ENCODE assay signal across 9 cellular contexts in genomic region chr6:75604294-75604693, GRCh38. TPM values are rescaled to one million over a fixed set of nuclear protein-coding genes. Genes with fewer than 3 reads are reported as not detected.
DNase-seq lines count a peak whose midpoint lies in the region; ATAC-seq, FAIRE-seq and TF ChIP-seq lines count a peak whose summit lies in the region.
"Had no signal": no experiment of that assay in that cellular context is flagged by ENCODE, and none has a peak within 500 bp of the region (broad histone marks: within the 10 kb centered on the region; RNA-seq: fewer than 3 reads in every experiment).

No MANE protein-coding gene starts in this region.

- H3K9me3 Mint-ChIP-seq in activated naive CD8-positive, alpha-beta T cell treated with anti-CD3 and anti-CD28 coated beads, Interleukin-2, amount 50 U/mL, for 24 hours, result no peaks in the 10 kb centered on the region

- H4K91ac ChIP-seq in mesenchymal stem cell (ENCODE audit: low read length), result no peak overlapping the region

- no peak overlapping the region for H3K14ac ChIP-seq in mesenchymal stem cell (ENCODE audit: low read length in 2 of 2)

- TF ChIP-seq POLR2A in HepG2 (IDR thresholded peaks at IDR 0.05; ENCODE audit: insufficient read depth in 1 of 2, low read depth in 2 of 2, low read length in 2 of 2) (no peak), right lobe of liver (IDR thresholded peaks at IDR 0.05) (no peak)

- no peaks in the 10 kb centered on the region for H3K27me3 Mint-ChIP-seq in activated naive CD8-positive, alpha-beta T cell treated with anti-CD3 and anti-CD28 coated beads, Interleukin-2, amount 50 U/mL, for 24 hours

- no peak overlapping the region for H2BK15ac ChIP-seq in mesenchymal stem cell (ENCODE audit: low read depth, poor library complexity, severe bottlenecking)

- CTCF ChIA-PET in HepG2 (lab: Yijun Ruan, JAX; ENCODE audit: low intra/inter-chr PET ratio, low total read pairs), result no interaction called here

- peaks cover 39% of the 10 kb centered on the region for H4K20me1 ChIP-seq in HepG2 (ENCODE audit: insufficient read depth, low read length)

- DNase-seq in HepG2 (ENCODE audit: low spot score) (no peak), right lobe of liver (no peak), mesenchymal stem cell (no peak), anterior cingulate cortex (lab: John Stamatoyannopoulos, UW) (no peak), substantia nigra (lab: John Stamatoyannopoulos, UW) (no peak), ecto neural progenitor cell (ENCODE audit: low spot score) (no peak), EL (no peak)
- DNase-seq in activated naive CD8-positive, alpha-beta T cell treated with anti-CD3 and anti-CD28 coated beads, Interleukin-2, amount 50 U/mL, for 24 hours, result no peak
- DNase-seq: stimulated activated CD4-positive, alpha-beta T cell treated with anti-CD3 and anti-CD28 coated beads, Interleukin-4, amount 100 ng/mL, for 24 hours had no signal

- no peak overlapping the region for H4K8ac ChIP-seq in mesenchymal stem cell (ENCODE audit: low read length)

- in situ Hi-C loops in HepG2 (cut with HindIII; ENCODE audit: extremely low pct_ligation_motif_present, low pct_unique_long_range_greater_than_20kb), result no loop called here

- no peak for TF ChIP-seq EP300 in HepG2 (IDR thresholded peaks at IDR 0.05; ENCODE audit: low read depth in 2 of 2, low read length in 2 of 2)
- no peak for TF ChIP-seq EP300 in HepG2 (CRISPR knock-in tag; IDR thresholded peaks at IDR 0.05; ENCODE audit: borderline replicate concordance)

- H2AFZ ChIP-seq in HepG2 (ENCODE audit: low read length) (no peak overlapping the region), mesenchymal stem cell (ENCODE audit: low read depth, low read length) (no peak overlapping the region)

- peak overlapping the region; percentile 99 for H3K9ac ChIP-seq in HepG2 (ENCODE audit: insufficient read depth, low read depth, low read length)
- H3K9ac ChIP-seq in mesenchymal stem cell (ENCODE audit: low read length), result peak overlapping the region; percentile 100

- no peaks in the 10 kb centered on the region for H3K9me3 ChIP-seq in HepG2 (ENCODE audit: low read length)
- no peaks in the 10 kb centered on the region for H3K9me3 ChIP-seq in right lobe of liver
- H3K9me3 ChIP-seq in mesenchymal stem cell (ENCODE audit: control insufficient read depth, low read length), result no peaks in the 10 kb centered on the region

- TF ChIP-seq RAD21 in HepG2 (CRISPR knock-in tag; IDR thresholded peaks at IDR 0.05), result no peak

- H2BK12ac ChIP-seq in mesenchymal stem cell (ENCODE audit: low read length in 2 of 2), result no peak overlapping the region

- TF ChIP-seq CTCF in HepG2 (CRISPR knock-in tag; IDR thresholded peaks at IDR 0.05) (no peak), right lobe of liver (IDR thresholded peaks at IDR 0.05) (no peak)

- H3K36me3 ChIP-seq in HepG2 (replicated peaks in 1 of 2; ENCODE audit: control insufficient read depth in 1 of 2, insufficient read depth in 2 of 2, low read length in 2 of 2) (no peaks in the 10 kb centered on the region), right lobe of liver (no peaks in the 10 kb centered on the region), mesenchymal stem cell (ENCODE audit: control insufficient read depth in 1 of 2, insufficient read depth in 2 of 2, low read depth in 1 of 2, low read length in 2 of 2) (no peaks in the 10 kb centered on the region)

- peaks cover 57% of the 10 kb centered on the region for H3K4me1 ChIP-seq in HepG2 (ENCODE audit: insufficient read depth, low read length)
- peaks cover 0 to 22% (median 7%) of the 10 kb centered on the region in 4 donors for H3K4me1 ChIP-seq in right lobe of liver
- H3K4me1 ChIP-seq in mesenchymal stem cell (ENCODE audit: control insufficient read depth, insufficient read depth, low read depth, low read length), result peaks cover 7% of the 10 kb centered on the region

- FAIRE-seq in HepG2 (lab: Jason Lieb, UNC), result no peak

- POLR2A ChIA-PET in HepG2 (lab: Yijun Ruan, JAX), result no interaction called here

- no TSS peak for BruUV-seq in HepG2 (replicated peaks; lab: Mats Ljungman, UMichigan)

- H3K27ac ChIP-seq in HepG2 (ENCODE audit: extremely low read length, insufficient read depth, low read length) (no peak overlapping the region), right lobe of liver (no peak overlapping the region), mesenchymal stem cell (ENCODE audit: low read length, poor library complexity, severe bottlenecking) (no peak overlapping the region), substantia nigra (ENCODE audit: low read depth, low read length, poor library complexity, severe bottlenecking) (no peak overlapping the region)

- H3K27me3 ChIP-seq in HepG2 (ENCODE audit: control insufficient read depth in 1 of 2, insufficient read depth in 2 of 2, low read length in 2 of 2), result no peaks in the 10 kb centered on the region; a peak in 1 of 5 replicates
- no peaks in the 10 kb centered on the region for H3K27me3 ChIP-seq in right lobe of liver
- H3K27me3 ChIP-seq in mesenchymal stem cell (ENCODE audit: control insufficient read depth in 1 of 2, insufficient read depth in 1 of 2, low read length in 2 of 2), result no peaks in the 10 kb centered on the region

- no peak for ATAC-seq in HepG2
- ATAC-seq in right lobe of liver, result no peak
- no peak for ATAC-seq in activated naive CD8-positive, alpha-beta T cell treated with anti-CD3 and anti-CD28 coated beads, Interleukin-2, amount 50 U/mL, for 24 hours

- H3K4me3 ChIP-seq in HepG2 (replicated peaks in 1 of 3; ENCODE audit: insufficient read depth in 1 of 3, low read depth in 2 of 3, low read length in 3 of 3) (peak overlapping the region; percentile 83 to 96 (median 90); a peak in 4 of 6 replicates), right lobe of liver (no peak overlapping the region), mesenchymal stem cell (ENCODE audit: insufficient read depth in 1 of 2, low read depth in 1 of 2, low read length in 2 of 2) (peak overlapping the region in 1 of 2 experiments; percentile 91)

- H3K4me2 ChIP-seq in HepG2 (ENCODE audit: low read depth, low read length) (peak overlapping the region; percentile 83), mesenchymal stem cell (ENCODE audit: low read length, poor library complexity, severe bottlenecking) (no peak overlapping the region)

- no peak overlapping the region for H3K23ac ChIP-seq in mesenchymal stem cell (ENCODE audit: low read length in 2 of 2)

- no peak overlapping the region for H3K27ac Mint-ChIP-seq in activated naive CD8-positive, alpha-beta T cell treated with anti-CD3 and anti-CD28 coated beads, Interleukin-2, amount 50 U/mL, for 24 hours

- H3K4me3 Mint-ChIP-seq in activated naive CD8-positive, alpha-beta T cell treated with anti-CD3 and anti-CD28 coated beads, Interleukin-2, amount 50 U/mL, for 24 hours, result peak overlapping the region; percentile 98

- H2AK5ac ChIP-seq in mesenchymal stem cell (ENCODE audit: low read length, severe bottlenecking), result no peak overlapping the region

- 90% methylated on average over 16 of the region's 16 CpGs for WGBS in HepG2 (ENCODE audit: low lambda C conversion rate)
- WGBS in right lobe of liver (ENCODE audit: insufficient coverage, low coverage, low lambda C conversion rate, missing lambda C conversion rate), result 91% methylated on average over 14 of the region's 16 CpGs
- WGBS in mesenchymal stem cell, result 99% methylated on average over 15 of the region's 16 CpGs

- peaks cover 82% of the 10 kb centered on the region for H3K79me2 ChIP-seq in HepG2 (ENCODE audit: insufficient read depth, low read length)

- H3K4me1 Mint-ChIP-seq in activated naive CD8-positive, alpha-beta T cell treated with anti-CD3 and anti-CD28 coated beads, Interleukin-2, amount 50 U/mL, for 24 hours, result peaks cover 69% of the 10 kb centered on the region

- no peak overlapping the region for H3K4ac ChIP-seq in mesenchymal stem cell (ENCODE audit: low read depth in 1 of 2, low read length in 2 of 2)

- intact Hi-C loops in HepG2 (cut with micrococcal nuclease; ENCODE audit: unreplicated experiment), result loop anchor here (5.0 kb wide), 1 partner anchor 317 kb away; no protein-coding TSS in a partner anchor
- intact Hi-C loops in right lobe of liver (cut with DNase I), result no loop called here

- no peak overlapping the region for H2BK5ac ChIP-seq in mesenchymal stem cell (ENCODE audit: low read depth, low read length, poor library complexity, severe bottlenecking)

- H3K79me1 ChIP-seq in mesenchymal stem cell (replicated peaks; ENCODE audit: low read length, poor library complexity, severe bottlenecking), result no peaks in the 10 kb centered on the region

- H2BK120ac ChIP-seq in mesenchymal stem cell (ENCODE audit: low read depth, low read length), result no peak overlapping the region

- H3K36me3 Mint-ChIP-seq in activated naive CD8-positive, alpha-beta T cell treated with anti-CD3 and anti-CD28 coated beads, Interleukin-2, amount 50 U/mL, for 24 hours (ENCODE audit: low read depth), result peaks cover 12% of the 10 kb centered on the region

- no peak overlapping the region for H3K18ac ChIP-seq in mesenchymal stem cell (ENCODE audit: low read depth in 1 of 2, low read length in 2 of 2)

TF ChIP-seq in HepG2, 621 proteins besides CTCF, POLR2A, EP300 and RAD21 (continues in another document):
- no peak for TF ChIP-seq HNRNPK (IDR thresholded peaks at IDR 0.05; ENCODE audit: low read depth, low read length, poor library complexity, severe bottlenecking)

RNA-seq across cellular contexts. Expression of gene SENP6, which starts 2.6 kb away (rescaled TPM):
- 45.2 and 50.1 TPM in 2 replicates for total RNA-seq in HepG2 (2016; rRNA removed; fragmentation: Illumina TruSeq; extraction: Trizol)
- total RNA-seq in HepG2 (2016; cell fraction: cytosol; rRNA removed; fragmentation: Illumina TruSeq; extraction: Trizol; ENCODE audit: low read depth), result 43.4 and 52.1 TPM in 2 replicates
- total RNA-seq in HepG2 (2016; cell fraction: insoluble cytoplasmic fraction; rRNA removed; fragmentation: Illumina TruSeq; extraction: Trizol), result 46.6 and 50.2 TPM in 2 replicates
- 44.9 and 52.8 TPM in 2 replicates for total RNA-seq in HepG2 (2016; cell fraction: membrane; rRNA removed; fragmentation: Illumina TruSeq; extraction: Trizol)
- total RNA-seq in HepG2 (2016; cell fraction: nucleus; rRNA removed; fragmentation: Illumina TruSeq; extraction: Trizol), result 88.3 and 90.7 TPM in 2 replicates
- polyA plus RNA-seq in HepG2 (2011; rRNA removed), result 19.1 and 21.9 TPM in 2 replicates
- polyA plus RNA-seq in HepG2 (2011; cell fraction: cytosol; rRNA removed), result 6.0 and 9.0 TPM in 2 replicates
- 22.1 and 28.2 TPM in 2 replicates for polyA plus RNA-seq in HepG2 (2011; cell fraction: nucleus; rRNA removed)
- polyA plus RNA-seq in HepG2 (2012), result 30.3 and 36.0 TPM in 2 replicates
- polyA plus RNA-seq in HepG2 (2016; cell fraction: cytosol; fragmentation: Illumina TruSeq; extraction: Trizol; ENCODE audit: low read depth), result 1.9 and 2.2 TPM in 2 replicates
- 46.2 and 47.6 TPM in 2 replicates for polyA plus RNA-seq in HepG2 (2016; cell fraction: insoluble cytoplasmic fraction; fragmentation: Illumina TruSeq; extraction: Trizol; ENCODE audit: low read depth)
- 7.1 and 7.5 TPM in 2 replicates for polyA plus RNA-seq in HepG2 (2016; cell fraction: membrane; fragmentation: Illumina TruSeq; extraction: Trizol; ENCODE audit: low read depth)
- 113 and 116 TPM in 2 replicates for polyA plus RNA-seq in HepG2 (2016; cell fraction: nucleus; fragmentation: Illumina TruSeq; extraction: Trizol; ENCODE audit: insufficient read depth, low read depth)
- polyA minus RNA-seq in HepG2 (2011; rRNA and poly(A)+ RNA removed; ENCODE audit: low replicate concordance), result 7.6 and 10.3 TPM in 2 replicates
- 25.9 and 29.5 TPM in 2 replicates for polyA minus RNA-seq in HepG2 (2011; cell fraction: cytosol; rRNA and poly(A)+ RNA removed)
- polyA minus RNA-seq in HepG2 (2011; cell fraction: nucleus; rRNA and poly(A)+ RNA removed), result 153 and 155 TPM in 2 replicates
- total RNA-seq in right lobe of liver, result 10 to 100 TPM; 21.8 to 43.4 (median 31.6) TPM
- polyA plus RNA-seq in mesenchymal stem cell (2013, experiment 1 of 2), result 51.6 TPM
- 50.6 TPM for polyA plus RNA-seq in mesenchymal stem cell (2013, experiment 2 of 2)

Comparison
In these comparisons a context has a peak if more than half of its experiments do, and no peak if none do; other contexts are left out.
1. H3K4me3 ChIP-seq: peak in HepG2 (3 of 3); none in right lobe of liver (0 of 3).